ENCODE assay signal across 32 cellular contexts in genomic region chr5:121915765-121916164, GRCh38. TPM values are rescaled to one million over a fixed set of nuclear protein-coding genes. Genes with fewer than 3 reads are reported as not detected.
DNase-seq lines count a peak whose midpoint lies in the region; ATAC-seq, FAIRE-seq and TF ChIP-seq lines count a peak whose summit lies in the region.
"Had no signal": no experiment of that assay in that cellular context is flagged by ENCODE, and none has a peak within 500 bp of the region (broad histone marks: within the 10 kb centered on the region; RNA-seq: fewer than 3 reads in every experiment).

No MANE protein-coding gene starts in this region.

- H3K9me3 ChIP-seq in MG63: no peaks in the 10 kb centered on the region
- H3K9me3 ChIP-seq: ascending aorta, BLaER1, gastroesophageal sphincter, pancreas, tibial artery had no signal

- H3K4me1 Mint-ChIP-seq in natural killer cell treated with Interleukin-12 subunit alpha and Interleukin-12 subunit beta and Interleukin-15 and Interleukin-18, amount 100 ng/mL, for 72 hours (ENCODE audit: low read depth in 2 of 2): no peaks in the 10 kb centered on the region
- H3K4me1 Mint-ChIP-seq: activated naive CD8-positive, alpha-beta T cell treated with anti-CD3 and anti-CD28 coated beads for 36 hours; central memory CD8-positive, alpha-beta T cell; neural crest cell had no signal

- no peak for FAIRE-seq in GM19239 (lab: Jason Lieb, UNC)
- FAIRE-seq in urothelium cell line (lab: Jason Lieb, UNC): no peak
- FAIRE-seq: endometrium, G401.6, pancreas had no signal

- DNase-seq in AG09309 (ENCODE audit: low read depth) (peak; percentile 3), MG63 (peak; percentile 24), NCI-H2227 (lab: John Stamatoyannopoulos, UW; ENCODE audit: unreplicated experiment) (peak; percentile 21), RWPE1 (ENCODE audit: low spot score) (peak; percentile 5), GM19239 (ENCODE audit: insufficient read length, low spot score) (no peak), urothelium cell line (ENCODE audit: low spot score) (no peak)
- no peak for DNase-seq in natural killer cell treated with Interleukin-12 subunit alpha and Interleukin-12 subunit beta and Interleukin-15 and Interleukin-18, amount 100 ng/mL, for 72 hours (ENCODE audit: low spot score)
- DNase-seq: ACHN; activated CD8-positive, alpha-beta T cell treated with anti-CD3 and anti-CD28 coated beads, Interleukin-2, amount 10 ng/mL, durations not matched to agents 7 days and 5 days; activated effector memory CD4-positive, alpha-beta T cell treated with Interleukin-2 at 50 U/mL for 16 hours; activated naive CD8-positive, alpha-beta T cell treated with anti-CD3 and anti-CD28 coated beads for 36 hours; dermis blood vessel endothelial cell; DMS53; H7; IMR-90; left cardiac atrium; MM.1S; NCI-H187 treated with DMSO at 0.1 percent for 48 hours; RPMI8226; tibial artery had no signal

- no peak overlapping the region for H3K4me3 Mint-ChIP-seq in natural killer cell treated with Interleukin-12 subunit alpha and Interleukin-12 subunit beta and Interleukin-15 and Interleukin-18, amount 100 ng/mL, for 72 hours
- H3K4me3 Mint-ChIP-seq: activated CD8-positive, alpha-beta T cell treated with anti-CD3 and anti-CD28 coated beads, Interleukin-2, amount 10 ng/mL, durations not matched to agents 7 days and 5 days; activated naive CD8-positive, alpha-beta T cell treated with anti-CD3 and anti-CD28 coated beads for 36 hours; central memory CD8-positive, alpha-beta T cell; neural crest cell; stimulated activated naive CD8-positive, alpha-beta T cell treated with anti-CD3 and anti-CD28 coated beads, Interleukin-15, Interleukin-2, amounts not matched to agents 100 ng/mL and 50 ng/mL, for 24 hours had no signal

- H3K4me3 ChIP-seq in AG09309 (ENCODE audit: control insufficient read depth, low read depth, low read length): no peak overlapping the region
- H3K4me3 ChIP-seq in MG63: no peak overlapping the region
- H3K4me3 ChIP-seq: ascending aorta, BLaER1, gastroesophageal sphincter, hepatocyte, pancreas, skin epidermis, tibial artery had no signal

- H3K36me3 ChIP-seq in MG63: no peaks in the 10 kb centered on the region
- H3K36me3 ChIP-seq: ascending aorta, BLaER1, gastroesophageal sphincter, pancreas, tibial artery had no signal

- ATAC-seq in HG03565 (IDR thresholded peaks at IDR 0.05; ENCODE audit: unreplicated experiment): no peak
- ATAC-seq in natural killer cell treated with Interleukin-12 subunit alpha and Interleukin-12 subunit beta and Interleukin-15 and Interleukin-18, amount 100 ng/mL, for 72 hours: no peak
- ATAC-seq: activated CD8-positive, alpha-beta T cell treated with anti-CD3 and anti-CD28 coated beads, Interleukin-2, amount 10 ng/mL, durations not matched to agents 7 days and 5 days; gastroesophageal sphincter; left cardiac atrium had no signal

- no peaks in the 10 kb centered on the region for H3K36me3 Mint-ChIP-seq in natural killer cell treated with Interleukin-12 subunit alpha and Interleukin-12 subunit beta and Interleukin-15 and Interleukin-18, amount 100 ng/mL, for 72 hours
- H3K36me3 Mint-ChIP-seq: activated naive CD8-positive, alpha-beta T cell treated with anti-CD3 and anti-CD28 coated beads for 36 hours had no signal

- no peak overlapping the region for H3K27ac Mint-ChIP-seq in natural killer cell treated with Interleukin-12 subunit alpha and Interleukin-12 subunit beta and Interleukin-15 and Interleukin-18, amount 100 ng/mL, for 72 hours
- H3K27ac Mint-ChIP-seq: activated CD8-positive, alpha-beta T cell treated with anti-CD3 and anti-CD28 coated beads, Interleukin-2, amount 10 ng/mL, durations not matched to agents 7 days and 5 days; activated naive CD8-positive, alpha-beta T cell treated with anti-CD3 and anti-CD28 coated beads for 36 hours; stimulated activated naive CD8-positive, alpha-beta T cell treated with anti-CD3 and anti-CD28 coated beads, Interleukin-15, Interleukin-2, amounts not matched to agents 100 ng/mL and 50 ng/mL, for 24 hours had no signal

- peaks cover 6% of the 10 kb centered on the region for H3K9me3 Mint-ChIP-seq in natural killer cell treated with Interleukin-12 subunit alpha and Interleukin-12 subunit beta and Interleukin-15 and Interleukin-18, amount 100 ng/mL, for 72 hours
- H3K9me3 Mint-ChIP-seq: activated naive CD8-positive, alpha-beta T cell treated with anti-CD3 and anti-CD28 coated beads for 36 hours; central memory CD8-positive, alpha-beta T cell; neural crest cell; stimulated activated naive CD8-positive, alpha-beta T cell treated with anti-CD3 and anti-CD28 coated beads, Interleukin-15, Interleukin-2, amounts not matched to agents 100 ng/mL and 50 ng/mL, for 24 hours had no signal

- CTCF ChIA-PET in RWPE1 (lab: Yijun Ruan, JAX): interaction anchor here (0.6 kb wide), 1 partner anchor 375 kb away, joined by 3 read pairs; no protein-coding TSS in a partner anchor

- H3K27me3 ChIP-seq in MG63: peaks cover 4% of the 10 kb centered on the region; the same call in 1 of the 2 replicates
- H3K27me3 ChIP-seq: ascending aorta, BLaER1, gastroesophageal sphincter, hepatocyte, pancreas, tibial artery had no signal

- TF ChIP-seq CTCF in AG09309 (IDR thresholded peaks at IDR 0.05; ENCODE audit: control insufficient read depth, insufficient read depth, low read depth, low read length, missing control alignments): no peak
- TF ChIP-seq CTCF in RWPE1 (conservative IDR thresholded peaks at IDR 0.05; ENCODE audit: low read depth): no peak

- POLR2A ChIA-PET in RWPE1 (lab: Yijun Ruan, JAX; ENCODE audit: low non-redundant PET): no interaction called here

- H3K27ac ChIP-seq in RWPE1: no peak overlapping the region
- H3K27ac ChIP-seq: ascending aorta, BLaER1, gastroesophageal sphincter, hepatocyte, pancreas, skin epidermis, tibial artery had no signal

- H3K27me3 Mint-ChIP-seq in natural killer cell treated with Interleukin-12 subunit alpha and Interleukin-12 subunit beta and Interleukin-15 and Interleukin-18, amount 100 ng/mL, for 72 hours: peaks cover 0 to 6% of the 10 kb centered on the region in 2 donors
- H3K27me3 Mint-ChIP-seq: central memory CD8-positive, alpha-beta T cell had no signal

RNA-seq across cellular contexts. Expression of gene SRFBP1, which starts 46.0 kb away (rescaled TPM):
- 16.7 and 32.6 TPM in 2 replicates for total RNA-seq in MG63 (2014; rRNA removed; shearing (Covaris generic); ENCODE audit: low replicate concordance)
- 10 to 100 TPM; 15.1 to 15.5 TPM for total RNA-seq in natural killer cell treated with Interleukin-12 subunit alpha and Interleukin-12 subunit beta and Interleukin-15 and Interleukin-18, amount 100 ng/mL, for 72 hours

Comparison
In these comparisons a context has a peak if more than half of its experiments do, and no peak if none do; other contexts are left out.
1. DNase-seq: peak in AG09309 (single experiment), MG63 (single experiment), NCI-H2227 (single experiment) and RWPE1 (single experiment); none in GM19239 (single experiment), urothelium cell line (single experiment) and natural killer cell treated with Interleukin-12 subunit alpha and Interleukin-12 subunit beta and Interleukin-15 and Interleukin-18, amount 100 ng/mL, for 72 hours (single experiment).